ENCODE assay signal across 1 cellular context in the genomic region with DNA sequence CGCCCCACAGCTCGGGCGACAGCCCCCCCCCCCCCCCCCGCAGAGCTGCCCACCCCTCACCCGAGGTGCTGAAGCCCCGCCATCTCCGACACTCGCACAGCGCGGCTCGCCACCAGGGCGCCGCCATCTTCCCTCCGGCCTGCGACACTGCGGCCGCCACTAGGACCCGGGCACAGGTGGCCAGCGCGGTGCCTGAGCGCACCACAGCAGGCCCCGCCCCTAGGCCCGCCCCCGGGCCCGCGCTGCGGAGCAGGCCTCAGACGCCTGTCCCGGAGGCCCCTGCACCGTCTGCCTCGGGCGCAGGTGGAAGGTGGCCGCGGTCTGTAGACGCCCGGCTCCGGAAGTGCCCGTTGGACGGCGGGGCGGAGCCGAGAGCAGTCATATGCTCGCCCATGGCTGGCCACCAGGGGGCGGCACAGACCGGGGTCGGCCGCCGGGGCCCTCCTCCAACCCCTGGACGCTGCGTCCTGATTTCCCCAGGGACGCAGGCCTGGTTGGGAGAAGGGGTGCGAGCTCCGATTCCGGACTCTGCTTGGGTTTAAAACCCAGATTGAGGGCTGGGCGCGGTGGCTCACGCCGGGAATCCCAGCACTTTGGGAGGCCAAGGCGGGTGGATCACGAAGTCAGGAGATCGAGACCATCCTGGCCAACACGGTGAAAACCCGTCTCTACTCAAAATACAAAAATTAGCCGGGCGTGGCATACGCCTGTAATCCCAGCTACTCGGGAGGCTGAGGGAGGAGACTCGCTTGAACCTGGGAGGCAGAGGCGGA.
TF ChIP-seq lines count a peak whose summit lies in the region.

A gene (minus strand): TSS at position 136 of the 773 bp plus-strand sequence. CDS start 9 bp downstream, at position 127.

TF ChIP-seq in GM12878, 131 proteins besides CTCF, POLR2A, EP300 and RAD21 (continued from another document and continues in another):
- TF ChIP-seq NFYA (IDR thresholded peaks at IDR 0.05; ENCODE audit: borderline replicate concordance, low read depth, low read length) (no peak), SIX5 (IDR thresholded peaks at IDR 0.05; ENCODE audit: low read depth, low read length, severe bottlenecking) (peak; percentile 44), BCL11A (IDR thresholded peaks at IDR 0.05; ENCODE audit: low read depth, low read length) (no peak), CHD2 (IDR thresholded peaks at IDR 0.05; ENCODE audit: borderline replicate concordance, low read depth, low read length) (no peak), SREBF2 (IDR thresholded peaks at IDR 0.05; ENCODE audit: low read length) (no peak), GABPA (IDR thresholded peaks at IDR 0.05; ENCODE audit: low read depth) (no peak), TBL1XR1 (IDR thresholded peaks at IDR 0.05; ENCODE audit: low read depth, low read length) (0 out of 2 replicates have a peak, but pooled peaks have one; percentile 30), MEF2A (IDR thresholded peaks at IDR 0.05; ENCODE audit: insufficient read depth, low read depth, low read length) (peak; percentile 62; the same call in 1 of the 2 replicates), POU2F2 (IDR thresholded peaks at IDR 0.05; ENCODE audit: borderline replicate concordance, low read depth, low read length) (no peak), MTA2 (IDR thresholded peaks at IDR 0.05; ENCODE audit: low read depth) (peak; percentile 47; the same call in 1 of the 2 replicates), SMC3 (IDR thresholded peaks at IDR 0.05; ENCODE audit: borderline replicate concordance, low read length) (peak; percentile 95), CBFB (IDR thresholded peaks at IDR 0.05; ENCODE audit: low read depth) (peak; percentile 8; the same call in 1 of the 2 replicates), FOXM1 (IDR thresholded peaks at IDR 0.05; ENCODE audit: low read depth, low read length) (peak; percentile 72; the same call in 1 of the 2 replicates), MYC (IDR thresholded peaks at IDR 0.05; ENCODE audit: insufficient read depth, insufficient read length, insufficient replicate concordance, low read length, severe bottlenecking) (no peak), GATAD2B (conservative IDR thresholded peaks at IDR 0.05; ENCODE audit: low read depth) (peak; percentile 90), HDAC6 (IDR thresholded peaks at IDR 0.05; ENCODE audit: unreplicated experiment) (no peak), BMI1 (IDR thresholded peaks at IDR 0.05; ENCODE audit: borderline replicate concordance) (no peak), MXI1 (IDR thresholded peaks at IDR 0.05; ENCODE audit: low read depth, low read length) (peak; percentile 90)
- TF ChIP-seq, protein P1, sequence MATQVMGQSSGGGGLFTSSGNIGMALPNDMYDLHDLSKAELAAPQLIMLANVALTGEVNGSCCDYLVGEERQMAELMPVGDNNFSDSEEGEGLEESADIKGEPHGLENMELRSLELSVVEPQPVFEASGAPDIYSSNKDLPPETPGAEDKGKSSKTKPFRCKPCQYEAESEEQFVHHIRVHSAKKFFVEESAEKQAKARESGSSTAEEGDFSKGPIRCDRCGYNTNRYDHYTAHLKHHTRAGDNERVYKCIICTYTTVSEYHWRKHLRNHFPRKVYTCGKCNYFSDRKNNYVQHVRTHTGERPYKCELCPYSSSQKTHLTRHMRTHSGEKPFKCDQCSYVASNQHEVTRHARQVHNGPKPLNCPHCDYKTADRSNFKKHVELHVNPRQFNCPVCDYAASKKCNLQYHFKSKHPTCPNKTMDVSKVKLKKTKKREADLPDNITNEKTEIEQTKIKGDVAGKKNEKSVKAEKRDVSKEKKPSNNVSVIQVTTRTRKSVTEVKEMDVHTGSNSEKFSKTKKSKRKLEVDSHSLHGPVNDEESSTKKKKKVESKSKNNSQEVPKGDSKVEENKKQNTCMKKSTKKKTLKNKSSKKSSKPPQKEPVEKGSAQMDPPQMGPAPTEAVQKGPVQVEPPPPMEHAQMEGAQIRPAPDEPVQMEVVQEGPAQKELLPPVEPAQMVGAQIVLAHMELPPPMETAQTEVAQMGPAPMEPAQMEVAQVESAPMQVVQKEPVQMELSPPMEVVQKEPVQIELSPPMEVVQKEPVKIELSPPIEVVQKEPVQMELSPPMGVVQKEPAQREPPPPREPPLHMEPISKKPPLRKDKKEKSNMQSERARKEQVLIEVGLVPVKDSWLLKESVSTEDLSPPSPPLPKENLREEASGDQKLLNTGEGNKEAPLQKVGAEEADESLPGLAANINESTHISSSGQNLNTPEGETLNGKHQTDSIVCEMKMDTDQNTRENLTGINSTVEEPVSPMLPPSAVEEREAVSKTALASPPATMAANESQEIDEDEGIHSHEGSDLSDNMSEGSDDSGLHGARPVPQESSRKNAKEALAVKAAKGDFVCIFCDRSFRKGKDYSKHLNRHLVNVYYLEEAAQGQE (IDR thresholded peaks at IDR 0.05; ENCODE audit: low read depth, low read length) = peak; percentile 24; the same call in 1 of the 2 replicates
- TF ChIP-seq, protein P2, sequence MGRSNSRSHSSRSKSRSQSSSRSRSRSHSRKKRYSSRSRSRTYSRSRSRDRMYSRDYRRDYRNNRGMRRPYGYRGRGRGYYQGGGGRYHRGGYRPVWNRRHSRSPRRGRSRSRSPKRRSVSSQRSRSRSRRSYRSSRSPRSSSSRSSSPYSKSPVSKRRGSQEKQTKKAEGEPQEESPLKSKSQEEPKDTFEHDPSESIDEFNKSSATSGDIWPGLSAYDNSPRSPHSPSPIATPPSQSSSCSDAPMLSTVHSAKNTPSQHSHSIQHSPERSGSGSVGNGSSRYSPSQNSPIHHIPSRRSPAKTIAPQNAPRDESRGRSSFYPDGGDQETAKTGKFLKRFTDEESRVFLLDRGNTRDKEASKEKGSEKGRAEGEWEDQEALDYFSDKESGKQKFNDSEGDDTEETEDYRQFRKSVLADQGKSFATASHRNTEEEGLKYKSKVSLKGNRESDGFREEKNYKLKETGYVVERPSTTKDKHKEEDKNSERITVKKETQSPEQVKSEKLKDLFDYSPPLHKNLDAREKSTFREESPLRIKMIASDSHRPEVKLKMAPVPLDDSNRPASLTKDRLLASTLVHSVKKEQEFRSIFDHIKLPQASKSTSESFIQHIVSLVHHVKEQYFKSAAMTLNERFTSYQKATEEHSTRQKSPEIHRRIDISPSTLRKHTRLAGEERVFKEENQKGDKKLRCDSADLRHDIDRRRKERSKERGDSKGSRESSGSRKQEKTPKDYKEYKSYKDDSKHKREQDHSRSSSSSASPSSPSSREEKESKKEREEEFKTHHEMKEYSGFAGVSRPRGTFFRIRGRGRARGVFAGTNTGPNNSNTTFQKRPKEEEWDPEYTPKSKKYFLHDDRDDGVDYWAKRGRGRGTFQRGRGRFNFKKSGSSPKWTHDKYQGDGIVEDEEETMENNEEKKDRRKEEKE (IDR thresholded peaks at IDR 0.05) = no peak
- TF ChIP-seq, protein P3, sequence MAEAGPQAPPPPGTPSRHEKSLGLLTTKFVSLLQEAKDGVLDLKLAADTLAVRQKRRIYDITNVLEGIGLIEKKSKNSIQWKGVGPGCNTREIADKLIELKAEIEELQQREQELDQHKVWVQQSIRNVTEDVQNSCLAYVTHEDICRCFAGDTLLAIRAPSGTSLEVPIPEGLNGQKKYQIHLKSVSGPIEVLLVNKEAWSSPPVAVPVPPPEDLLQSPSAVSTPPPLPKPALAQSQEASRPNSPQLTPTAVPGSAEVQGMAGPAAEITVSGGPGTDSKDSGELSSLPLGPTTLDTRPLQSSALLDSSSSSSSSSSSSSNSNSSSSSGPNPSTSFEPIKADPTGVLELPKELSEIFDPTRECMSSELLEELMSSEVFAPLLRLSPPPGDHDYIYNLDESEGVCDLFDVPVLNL (IDR thresholded peaks at IDR 0.05; ENCODE audit: low read depth, low read length) = no peak
- TF ChIP-seq, protein P4, sequence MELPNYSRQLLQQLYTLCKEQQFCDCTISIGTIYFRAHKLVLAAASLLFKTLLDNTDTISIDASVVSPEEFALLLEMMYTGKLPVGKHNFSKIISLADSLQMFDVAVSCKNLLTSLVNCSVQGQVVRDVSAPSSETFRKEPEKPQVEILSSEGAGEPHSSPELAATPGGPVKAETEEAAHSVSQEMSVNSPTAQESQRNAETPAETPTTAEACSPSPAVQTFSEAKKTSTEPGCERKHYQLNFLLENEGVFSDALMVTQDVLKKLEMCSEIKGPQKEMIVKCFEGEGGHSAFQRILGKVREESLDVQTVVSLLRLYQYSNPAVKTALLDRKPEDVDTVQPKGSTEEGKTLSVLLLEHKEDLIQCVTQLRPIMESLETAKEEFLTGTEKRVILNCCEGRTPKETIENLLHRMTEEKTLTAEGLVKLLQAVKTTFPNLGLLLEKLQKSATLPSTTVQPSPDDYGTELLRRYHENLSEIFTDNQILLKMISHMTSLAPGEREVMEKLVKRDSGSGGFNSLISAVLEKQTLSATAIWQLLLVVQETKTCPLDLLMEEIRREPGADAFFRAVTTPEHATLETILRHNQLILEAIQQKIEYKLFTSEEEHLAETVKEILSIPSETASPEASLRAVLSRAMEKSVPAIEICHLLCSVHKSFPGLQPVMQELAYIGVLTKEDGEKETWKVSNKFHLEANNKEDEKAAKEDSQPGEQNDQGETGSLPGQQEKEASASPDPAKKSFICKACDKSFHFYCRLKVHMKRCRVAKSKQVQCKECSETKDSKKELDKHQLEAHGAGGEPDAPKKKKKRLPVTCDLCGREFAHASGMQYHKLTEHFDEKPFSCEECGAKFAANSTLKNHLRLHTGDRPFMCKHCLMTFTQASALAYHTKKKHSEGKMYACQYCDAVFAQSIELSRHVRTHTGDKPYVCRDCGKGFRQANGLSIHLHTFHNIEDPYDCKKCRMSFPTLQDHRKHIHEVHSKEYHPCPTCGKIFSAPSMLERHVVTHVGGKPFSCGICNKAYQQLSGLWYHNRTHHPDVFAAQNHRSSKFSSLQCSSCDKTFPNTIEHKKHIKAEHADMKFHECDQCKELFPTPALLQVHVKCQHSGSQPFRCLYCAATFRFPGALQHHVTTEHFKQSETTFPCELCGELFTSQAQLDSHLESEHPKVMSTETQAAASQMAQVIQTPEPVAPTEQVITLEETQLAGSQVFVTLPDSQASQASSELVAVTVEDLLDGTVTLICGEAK (IDR thresholded peaks at IDR 0.05; ENCODE audit: borderline replicate concordance) = peak; percentile 30; the same call in 1 of the 2 replicates
- TF ChIP-seq, protein P5, sequence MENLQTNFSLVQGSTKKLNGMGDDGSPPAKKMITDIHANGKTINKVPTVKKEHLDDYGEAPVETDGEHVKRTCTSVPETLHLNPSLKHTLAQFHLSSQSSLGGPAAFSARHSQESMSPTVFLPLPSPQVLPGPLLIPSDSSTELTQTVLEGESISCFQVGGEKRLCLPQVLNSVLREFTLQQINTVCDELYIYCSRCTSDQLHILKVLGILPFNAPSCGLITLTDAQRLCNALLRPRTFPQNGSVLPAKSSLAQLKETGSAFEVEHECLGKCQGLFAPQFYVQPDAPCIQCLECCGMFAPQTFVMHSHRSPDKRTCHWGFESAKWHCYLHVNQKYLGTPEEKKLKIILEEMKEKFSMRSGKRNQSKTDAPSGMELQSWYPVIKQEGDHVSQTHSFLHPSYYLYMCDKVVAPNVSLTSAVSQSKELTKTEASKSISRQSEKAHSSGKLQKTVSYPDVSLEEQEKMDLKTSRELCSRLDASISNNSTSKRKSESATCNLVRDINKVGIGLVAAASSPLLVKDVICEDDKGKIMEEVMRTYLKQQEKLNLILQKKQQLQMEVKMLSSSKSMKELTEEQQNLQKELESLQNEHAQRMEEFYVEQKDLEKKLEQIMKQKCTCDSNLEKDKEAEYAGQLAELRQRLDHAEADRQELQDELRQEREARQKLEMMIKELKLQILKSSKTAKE (IDR thresholded peaks at IDR 0.05; ENCODE audit: low read depth, poor library complexity, severe bottlenecking) = no peak
- TF ChIP-seq, protein P6, sequence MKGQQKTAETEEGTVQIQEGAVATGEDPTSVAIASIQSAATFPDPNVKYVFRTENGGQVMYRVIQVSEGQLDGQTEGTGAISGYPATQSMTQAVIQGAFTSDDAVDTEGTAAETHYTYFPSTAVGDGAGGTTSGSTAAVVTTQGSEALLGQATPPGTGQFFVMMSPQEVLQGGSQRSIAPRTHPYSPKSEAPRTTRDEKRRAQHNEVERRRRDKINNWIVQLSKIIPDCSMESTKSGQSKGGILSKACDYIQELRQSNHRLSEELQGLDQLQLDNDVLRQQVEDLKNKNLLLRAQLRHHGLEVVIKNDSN (IDR thresholded peaks at IDR 0.05; ENCODE audit: borderline replicate concordance, extremely low read length, insufficient read depth, low read depth, low read length) = no peak
- TF ChIP-seq, protein P7, sequence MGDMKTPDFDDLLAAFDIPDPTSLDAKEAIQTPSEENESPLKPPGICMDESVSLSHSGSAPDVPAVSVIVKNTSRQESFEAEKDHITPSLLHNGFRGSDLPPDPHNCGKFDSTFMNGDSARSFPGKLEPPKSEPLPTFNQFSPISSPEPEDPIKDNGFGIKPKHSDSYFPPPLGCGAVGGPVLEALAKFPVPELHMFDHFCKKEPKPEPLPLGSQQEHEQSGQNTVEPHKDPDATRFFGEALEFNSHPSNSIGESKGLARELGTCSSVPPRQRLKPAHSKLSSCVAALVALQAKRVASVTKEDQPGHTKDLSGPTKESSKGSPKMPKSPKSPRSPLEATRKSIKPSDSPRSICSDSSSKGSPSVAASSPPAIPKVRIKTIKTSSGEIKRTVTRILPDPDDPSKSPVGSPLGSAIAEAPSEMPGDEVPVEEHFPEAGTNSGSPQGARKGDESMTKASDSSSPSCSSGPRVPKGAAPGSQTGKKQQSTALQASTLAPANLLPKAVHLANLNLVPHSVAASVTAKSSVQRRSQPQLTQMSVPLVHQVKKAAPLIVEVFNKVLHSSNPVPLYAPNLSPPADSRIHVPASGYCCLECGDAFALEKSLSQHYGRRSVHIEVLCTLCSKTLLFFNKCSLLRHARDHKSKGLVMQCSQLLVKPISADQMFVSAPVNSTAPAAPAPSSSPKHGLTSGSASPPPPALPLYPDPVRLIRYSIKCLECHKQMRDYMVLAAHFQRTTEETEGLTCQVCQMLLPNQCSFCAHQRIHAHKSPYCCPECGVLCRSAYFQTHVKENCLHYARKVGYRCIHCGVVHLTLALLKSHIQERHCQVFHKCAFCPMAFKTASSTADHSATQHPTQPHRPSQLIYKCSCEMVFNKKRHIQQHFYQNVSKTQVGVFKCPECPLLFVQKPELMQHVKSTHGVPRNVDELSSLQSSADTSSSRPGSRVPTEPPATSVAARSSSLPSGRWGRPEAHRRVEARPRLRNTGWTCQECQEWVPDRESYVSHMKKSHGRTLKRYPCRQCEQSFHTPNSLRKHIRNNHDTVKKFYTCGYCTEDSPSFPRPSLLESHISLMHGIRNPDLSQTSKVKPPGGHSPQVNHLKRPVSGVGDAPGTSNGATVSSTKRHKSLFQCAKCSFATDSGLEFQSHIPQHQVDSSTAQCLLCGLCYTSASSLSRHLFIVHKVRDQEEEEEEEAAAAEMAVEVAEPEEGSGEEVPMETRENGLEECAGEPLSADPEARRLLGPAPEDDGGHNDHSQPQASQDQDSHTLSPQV (IDR thresholded peaks at IDR 0.05) = peak; percentile 90
